20 cellular contexts compared by ENCODE assay signal in genomic region chr2:232534940-232535735, GRCh38. TPM values are rescaled to one million over a fixed set of nuclear protein-coding genes. Genes with fewer than 3 reads are reported as not detected.
DNase-seq lines count a peak whose midpoint lies in the region; ATAC-seq and TF ChIP-seq lines count a peak whose summit lies in the region.
"Had no signal": no experiment of that assay in that cellular context is flagged by ENCODE, and none has a peak within 500 bp of the region (broad histone marks: within the 10 kb centered on the region; RNA-seq: fewer than 3 reads in every experiment).

No MANE protein-coding gene starts in this region.

- no peak overlapping the region for H3K27ac Mint-ChIP-seq in neural crest cell (ENCODE audit: unreplicated experiment)
- H3K27ac Mint-ChIP-seq: CD4-positive, CD25-positive, alpha-beta regulatory T cell had no signal

- TF ChIP-seq POLR2A in spleen (IDR thresholded peaks at IDR 0.05) = no peak

- no peak for ATAC-seq in left cardiac atrium
- ATAC-seq: GM12878 had no signal

- H3K4me3 ChIP-seq in left ventricle myocardium inferior (no peak overlapping the region), spleen (no peak overlapping the region), colonic mucosa (no peak overlapping the region)
- H3K4me3 ChIP-seq: GM12878 had no signal

- H3K9me3 Mint-ChIP-seq in neural crest cell = peaks cover 3% of the 10 kb centered on the region

- WGBS in spleen, 5 donors = 78 to 86% (median 81%) methylated on average over 8 to 15 of the region's 15 CpGs

- H3K4me1 ChIP-seq in left ventricle myocardium inferior (peaks cover 9% of the 10 kb centered on the region), spleen (peaks cover 0 to 12% (median 0%) of the 10 kb centered on the region in 6 donors), colonic mucosa (no peaks in the 10 kb centered on the region)

- H3K36me3 Mint-ChIP-seq in neural crest cell (ENCODE audit: low read depth) = peaks cover 4% of the 10 kb centered on the region
- H3K36me3 Mint-ChIP-seq: CD4-positive, CD25-positive, alpha-beta regulatory T cell had no signal

- H3K27me3 Mint-ChIP-seq in neural crest cell (ENCODE audit: low read depth) = peaks cover 3% of the 10 kb centered on the region

- H3K27me3 ChIP-seq in left ventricle myocardium inferior (ENCODE audit: low read depth) (peaks cover 38% of the 10 kb centered on the region), spleen (replicated peaks in 1 of 7) (peaks cover 0 to 88% (median 12%) of the 10 kb centered on the region in 7 donors), colonic mucosa (no peaks in the 10 kb centered on the region)

- TF ChIP-seq CTCF in left ventricle myocardium inferior (IDR thresholded peaks at IDR 0.05; ENCODE audit: borderline replicate concordance) (no peak), neural crest cell (conservative IDR thresholded peaks at IDR 0.05) (no peak), spleen (IDR thresholded peaks at IDR 0.05 in 8 of 11, conservative IDR thresholded peaks at IDR 0.05 in 3 of 11) (no peak), colonic mucosa (IDR thresholded peaks at IDR 0.05) (no peak)

- no peak overlapping the region for H3K9ac ChIP-seq in colonic mucosa (ENCODE audit: low read depth in 2 of 2, low read length in 2 of 2)

- peak overlapping the region; percentile 27 for H3K4me3 Mint-ChIP-seq in neural crest cell
- H3K4me3 Mint-ChIP-seq: CD4-positive, CD25-positive, alpha-beta regulatory T cell had no signal

- H3K36me3 ChIP-seq in left ventricle myocardium inferior = no peaks in the 10 kb centered on the region
- H3K36me3 ChIP-seq in spleen = no peaks in the 10 kb centered on the region
- H3K36me3 ChIP-seq in colonic mucosa = no peaks in the 10 kb centered on the region

- H3K9me3 ChIP-seq in left ventricle myocardium inferior (replicated peaks) (peaks cover 10% of the 10 kb centered on the region), spleen (peaks cover 0 to 10% (median 6%) of the 10 kb centered on the region in 8 donors), colonic mucosa (no peaks in the 10 kb centered on the region)

- no peak overlapping the region for H3K27ac ChIP-seq in left ventricle myocardium inferior (replicated peaks)
- no peak overlapping the region for H3K27ac ChIP-seq in spleen
- no peak overlapping the region for H3K27ac ChIP-seq in colonic mucosa

- intact Hi-C loops in left ventricle myocardium inferior (cut with micrococcal nuclease) = no loop called here
- intact Hi-C loops in left cardiac atrium (cut with DNase I) = no loop called here
- intact Hi-C loops in spleen (cut with DNase I; ENCODE audit: low total_unique reads) = no loop called here
- intact Hi-C loops in colonic mucosa (cut with DNase I) = no loop called here

- peaks cover 20% of the 10 kb centered on the region for H3K4me1 Mint-ChIP-seq in neural crest cell

- DNase-seq in left ventricle myocardium inferior (peak; percentile 11), left cardiac atrium (no peak), ecto neural progenitor cell (ENCODE audit: low spot score) (peak; percentile 42), neural crest cell (ENCODE audit: low read depth, low spot score) (no peak), spleen (peak; percentile 56), NAMALWA (ENCODE audit: low spot score) (no peak), colonic mucosa (no peak), D341Med (ENCODE audit: low spot score) (no peak)
- DNase-seq: CD4-positive, CD25-positive, alpha-beta regulatory T cell; KG1; NCI-H1105; NCI-H1930; NCI-H2171 treated with DMSO at 0.1 percent for 48 hours; NCI-H774; SIG-M5 had no signal

RNA-seq across cellular contexts. Expression of gene CHRNG, which starts 4.4 kb away (rescaled TPM):
- not detected for total RNA-seq in left ventricle myocardium inferior
- not detected for total RNA-seq in left cardiac atrium
- total RNA-seq in neural crest cell = not detected in 2 replicates
- not detected for total RNA-seq in spleen
- polyA plus RNA-seq in spleen = under 1 TPM in 1 of 3 donors, not detected in 2; 0.06 TPM
- total RNA-seq in colonic mucosa = not detected
- total RNA-seq: A673; CD4-positive, CD25-positive, alpha-beta regulatory T cell; G401; GM12878; MCF 10A; NCI-H460 had no signal

RNA-seq across cellular contexts. Expression of gene CHRND, which starts 9.2 kb away (rescaled TPM):
- total RNA-seq in left ventricle myocardium inferior = not detected
- under 1 TPM in 1 of 2 donors, not detected in 1; 0.35 TPM for total RNA-seq in left cardiac atrium
- total RNA-seq in neural crest cell = 4.1 and 5.8 TPM in 2 replicates
- total RNA-seq in spleen = under 1 TPM in 1 of 7 donors, not detected in 6; 0.32 TPM
- not detected for polyA plus RNA-seq in spleen
- total RNA-seq in colonic mucosa = not detected
- total RNA-seq: A673; CD4-positive, CD25-positive, alpha-beta regulatory T cell; G401; GM12878; MCF 10A had no signal
- polyA plus RNA-seq: CD4-positive, CD25-positive, alpha-beta regulatory T cell; GM12878 had no signal

RNA-seq across cellular contexts. Expression of gene PRSS56, which starts 14.9 kb away (rescaled TPM):
- total RNA-seq in left ventricle myocardium inferior (not detected), left cardiac atrium (under 1 TPM in 1 of 2 donors, not detected in 1; 0.16 TPM), neural crest cell (52.4 and 54.2 TPM in 2 replicates), spleen (under 1 TPM in 1 of 7 donors, not detected in 6; 0.13 TPM), colonic mucosa (not detected)
- under 1 TPM in 1 of 3 donors, not detected in 2; 0.04 TPM for polyA plus RNA-seq in spleen
- total RNA-seq: A673; CD4-positive, CD25-positive, alpha-beta regulatory T cell; G401; GM12878; MCF 10A; NCI-H460 had no signal
- polyA plus RNA-seq: CD4-positive, CD25-positive, alpha-beta regulatory T cell; GM12878 had no signal

RNA-seq across cellular contexts. Expression of gene TIGD1, which starts 15.2 kb away (rescaled TPM):
- total RNA-seq in left ventricle myocardium inferior (2.4 TPM), left cardiac atrium (1 to 10 TPM; 2.0 to 2.8 TPM), neural crest cell (11.8 and 12.8 TPM in 2 replicates), spleen (10 to 100 TPM in 3 of 7 donors, 1 to 10 TPM in 4; 5.1 to 13.5 (median 9.9) TPM), colonic mucosa (1 to 10 TPM; 3.0 to 4.4 TPM)
- 1 to 10 TPM; 4.4 to 8.3 (median 6.0) TPM for polyA plus RNA-seq in spleen

RNA-seq across cellular contexts. Expression of gene EIF4E2, which starts 15.4 kb away (rescaled TPM):
- total RNA-seq in left ventricle myocardium inferior (44.2 TPM), left cardiac atrium (10 to 100 TPM; 45.8 to 48.5 TPM), neural crest cell (85.7 and 89.0 TPM in 2 replicates), spleen (10 to 100 TPM; 39.8 to 61.1 (median 49.0) TPM), colonic mucosa (100 to 1,000 TPM in 1 of 2 donors, 10 to 100 TPM in 1; 99.5 to 109 TPM)
- 10 to 100 TPM; 29.3 to 42.9 (median 41.4) TPM for polyA plus RNA-seq in spleen

Comparison
In these comparisons a context has a peak if more than half of its experiments do, and no peak if none do; other contexts are left out.
1. DNase-seq: peak in left ventricle myocardium inferior (single experiment), ecto neural progenitor cell (single experiment) and spleen (single experiment); none in left cardiac atrium (single experiment), neural crest cell (single experiment), NAMALWA (single experiment), colonic mucosa (single experiment) and D341Med (single experiment).
2. RNA of gene PRSS56, which starts 14.9 kb away (total RNA-seq): 52.4 to 54.2 TPM in neural crest cell; 0.16 TPM in left cardiac atrium, 0.13 TPM in spleen, not detected in left ventricle myocardium inferior (single experiment) and not detected in colonic mucosa; every median in the first group is over 10 times any median in the second.